Comparison of ENCODE assay signal across 8 cellular contexts in genomic region chr17:1108560-1108809, GRCh38.
DNase-seq lines count a peak whose midpoint lies in the region; ATAC-seq lines count a peak whose summit lies in the region.

No MANE protein-coding gene starts in this region.

- ATAC-seq in GM18498 (IDR thresholded peaks at IDR 0.05; ENCODE audit: unreplicated experiment) (peak; percentile 9), naive B cell (ENCODE audit: low read depth in 2 of 2) (no peak), GM21526 (IDR thresholded peaks at IDR 0.05; ENCODE audit: low FRiP score, unreplicated experiment) (no peak), HG03196 (IDR thresholded peaks at IDR 0.05; ENCODE audit: unreplicated experiment) (no peak)

- no peak overlapping the region for H3K27ac Mint-ChIP-seq in naive B cell

- H3K27me3 Mint-ChIP-seq in naive B cell: no peaks in the 10 kb centered on the region

- peak overlapping the region in 7 of 8 donors; percentile 67 to 86 (median 77) for H3K4me3 Mint-ChIP-seq in naive B cell

- H3K4me1 Mint-ChIP-seq in naive B cell: peaks cover 26 to 59% (median 47%) of the 10 kb centered on the region in 3 donors

- DNase-seq in NCI-H69 (lab: John Stamatoyannopoulos, UW) (peak; percentile 52), naive B cell (no peak), NOMO-1 treated with DMSO at 0.1 percent for 48 hours (lab: John Stamatoyannopoulos, UW; ENCODE audit: unreplicated experiment) (no peak), NCI-H128 (lab: John Stamatoyannopoulos, UW; ENCODE audit: unreplicated experiment) (no peak)
- DNase-seq in effector CD8-positive, alpha-beta T cell (lab: John Stamatoyannopoulos, UW): peak; percentile 15

- H3K9me3 Mint-ChIP-seq in naive B cell: no peaks in the 10 kb centered on the region

- H3K36me3 Mint-ChIP-seq in naive B cell: no peaks in the 10 kb centered on the region

Comparison
In these comparisons a context has a peak if more than half of its experiments do, and no peak if none do; other contexts are left out.
1. DNase-seq: peak in NCI-H69 (single experiment) and effector CD8-positive, alpha-beta T cell (single experiment); none in naive B cell (single experiment), NOMO-1 treated with DMSO at 0.1 percent for 48 hours (single experiment) and NCI-H128 (single experiment).